Comparison of ENCODE assay signal across 23 cellular contexts in the genomic region with DNA sequence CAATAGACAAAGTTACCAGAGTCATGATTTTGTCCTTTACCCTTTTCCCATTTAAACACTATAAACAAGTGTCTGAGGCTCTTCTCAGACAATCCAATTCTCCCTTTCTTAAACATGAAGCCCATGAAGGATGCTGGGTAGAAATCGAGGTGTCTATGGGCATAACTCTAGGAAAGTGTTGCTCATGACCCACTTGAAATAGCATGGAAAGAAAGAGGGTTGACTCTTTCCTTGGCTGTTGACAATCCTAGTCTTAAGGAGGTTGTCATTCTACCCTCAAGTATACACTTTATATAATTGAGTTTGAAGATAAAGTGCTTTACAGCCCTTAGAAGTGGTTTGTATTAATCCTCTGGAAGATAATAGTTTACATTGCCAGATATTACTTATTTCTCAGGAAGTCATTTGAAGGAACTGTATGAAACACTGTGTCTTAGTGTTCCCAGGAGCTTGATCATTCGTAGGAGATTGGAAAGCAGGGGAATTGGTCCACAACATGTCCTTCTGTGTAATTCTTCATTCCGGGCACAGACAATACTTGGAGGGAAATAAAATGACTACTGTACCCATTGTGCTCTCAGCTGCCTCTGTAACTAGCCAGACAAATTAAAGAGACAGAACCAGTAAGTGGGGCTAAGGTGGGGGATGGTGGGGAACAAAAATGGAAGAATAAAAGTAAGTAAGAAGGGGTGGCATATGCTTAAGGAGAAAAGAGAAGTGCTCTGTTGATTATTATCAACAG.
"Had no signal": no experiment of that assay in that cellular context is flagged by ENCODE, and none has a peak within 500 bp of the region (broad histone marks: within the 10 kb centered on the region; RNA-seq: fewer than 3 reads in every experiment).

No MANE protein-coding gene starts in this region.

- ATAC-seq: activated CD8-positive, alpha-beta memory T cell treated with anti-CD3 and anti-CD28 coated beads, Interleukin-2, amount 10 ng/mL, durations not matched to agents 7 days and 5 days; activated CD8-positive, alpha-beta T cell treated with anti-CD3 and anti-CD28 coated beads, Interleukin-2, amount 10 ng/mL, durations not matched to agents 7 days and 5 days; activated naive CD4-positive, alpha-beta T cell treated with anti-CD3 and anti-CD28 coated beads, Interleukin-2, amount 50 U/mL, for 72 hours; gastrocnemius medialis; left colon; mucosa of descending colon; sciatic nerve; stimulated activated effector memory CD8-positive, alpha-beta T cell treated with anti-CD3 and anti-CD28 coated beads, Interleukin-12 subunit alpha, Interleukin-12 subunit beta, amount 100 ng/mL, for 72 hours; upper lobe of right lung had no signal

- H3K79me2 ChIP-seq: hepatocyte had no signal

- H3K27me3 ChIP-seq: colonic mucosa, gastrocnemius medialis, hepatocyte, tibial artery, upper lobe of right lung had no signal

- H3K4me2 ChIP-seq: hepatocyte had no signal

- H3K4me1 ChIP-seq: gastrocnemius medialis, tibial artery, upper lobe of right lung had no signal

- H3K27ac ChIP-seq: colonic mucosa, gastrocnemius medialis, hepatocyte, skin epidermis, tibial artery, upper lobe of right lung had no signal

- DNase-seq: activated B cell treated with CpG ODN at 0.5 μM for 24 hours; activated CD8-positive, alpha-beta memory T cell treated with anti-CD3 and anti-CD28 coated beads, Interleukin-2, amount 10 ng/mL, durations not matched to agents 7 days and 5 days; activated CD8-positive, alpha-beta T cell treated with anti-CD3 and anti-CD28 coated beads, Interleukin-2, amount 10 ng/mL, durations not matched to agents 7 days and 5 days; activated naive CD4-positive, alpha-beta T cell; activated T-cell treated with anti-CD3 and anti-CD28 coated beads, Interleukin-2, amount 50 U/mL, for 48 hours; colonic mucosa; effector memory CD4-positive, alpha-beta T cell; gastrocnemius medialis; left colon; mesenchymal stem cell; mucosa of descending colon; stimulated activated CD4-positive, alpha-beta T cell treated with anti-CD3 and anti-CD28 coated beads, Interleukin-12 subunit alpha, Interleukin-12 subunit beta, amount 100 ng/mL, for 4 hours; stimulated activated CD4-positive, alpha-beta T cell treated with anti-CD3 and anti-CD28 coated beads, Interleukin-4, amount 100 ng/mL, for 1 hour; T-helper 1 cell; tibial artery; upper lobe of right lung had no signal

- H3K36me3 ChIP-seq: colonic mucosa, gastrocnemius medialis, tibial artery, upper lobe of right lung had no signal

- H3K4me3 ChIP-seq: colonic mucosa, gastrocnemius medialis, hepatocyte, mucosa of descending colon, skin epidermis, tibial artery, upper lobe of right lung had no signal

- FAIRE-seq: bronchial epithelial cell, keratinocyte had no signal
